In the genomic region with DNA sequence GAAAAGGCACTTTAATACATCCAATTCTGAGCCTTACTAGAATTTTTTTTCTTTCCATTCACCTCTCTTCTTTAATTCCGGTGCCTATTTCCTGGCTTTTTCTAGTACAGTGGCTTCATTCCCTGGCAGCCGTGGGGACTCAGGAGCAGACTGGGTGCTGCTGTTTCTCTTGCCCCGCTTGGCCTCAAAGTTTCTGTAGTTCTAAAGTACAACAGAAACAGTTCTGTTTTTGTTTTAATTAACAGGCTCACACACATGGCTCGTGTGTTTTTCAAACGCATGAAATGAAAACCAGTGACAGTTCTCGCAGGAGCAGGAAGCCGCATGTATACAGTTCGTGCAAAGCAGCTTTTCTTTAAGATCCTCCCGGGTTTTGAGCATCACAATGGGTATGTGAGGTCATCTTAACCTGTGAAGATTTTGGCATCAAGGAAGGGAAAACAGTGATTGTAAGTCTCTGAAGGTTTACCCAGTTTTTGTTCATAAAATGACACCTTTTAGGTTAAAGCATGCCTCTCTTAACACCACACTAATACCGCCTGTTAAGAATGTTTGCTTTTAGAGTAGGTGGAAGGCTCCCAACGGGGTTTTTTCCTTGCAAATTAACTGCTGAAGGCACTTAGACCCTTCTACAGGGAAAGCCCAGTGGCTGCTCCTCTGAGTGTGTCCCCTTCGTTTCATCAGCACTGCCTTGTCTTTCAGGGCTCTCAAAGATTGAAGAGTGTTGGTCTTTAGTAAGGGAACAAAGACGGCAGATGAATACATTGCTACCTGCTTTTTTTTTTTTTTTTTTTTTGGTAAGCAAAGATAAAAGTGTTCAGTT, we compare ENCODE assay signal across 14 cellular contexts. TPM values are rescaled to one million over a fixed set of nuclear protein-coding genes. Genes with fewer than 3 reads are reported as not detected.
DNase-seq lines count a peak whose midpoint lies in the region; ATAC-seq, FAIRE-seq and TF ChIP-seq lines count a peak whose summit lies in the region.
"Had no signal": no experiment of that assay in that cellular context is flagged by ENCODE, and none has a peak within 500 bp of the region (broad histone marks: within the 10 kb centered on the region; RNA-seq: fewer than 3 reads in every experiment).

No MANE protein-coding gene starts in this region.

- no peak for TF ChIP-seq EP300 in K562 (IDR thresholded peaks at IDR 0.05; ENCODE audit: low read length)

- DNase-seq in AG04450 (ENCODE audit: low read depth, low spot score) (no peak), K562 (ENCODE audit: extremely low read depth in 1 of 4, low spot score in 3 of 4) (no peak), nephron progenitor cell (no peak), pancreas (no peak), OCI-M1 (lab: John Stamatoyannopoulos, UW) (no peak), COLO668 (lab: John Stamatoyannopoulos, UW; ENCODE audit: unreplicated experiment) (no peak)
- DNase-seq: activated CD4-positive, alpha-beta memory T cell treated with anti-CD3 and anti-CD28 coated beads for 36 hours; CD8-positive, alpha-beta T cell; NCI-H1105; stimulated activated naive CD8-positive, alpha-beta T cell treated with anti-CD3 and anti-CD28 coated beads, Interleukin-15, Interleukin-2, amounts not matched to agents 100 U/mL and 50 U/mL, for 24 hours had no signal

- H3K4me1 ChIP-seq in HEK293 (ENCODE audit: control insufficient read depth, insufficient read depth, low read length) (peaks cover 25% of the 10 kb centered on the region), K562 (replicated peaks in 1 of 2; ENCODE audit: control insufficient read depth in 2 of 2, insufficient read depth in 2 of 2, low read length in 2 of 2) (peaks cover 11 to 27% of the 10 kb centered on the region in 2 experiments; a peak in 4 of 5 replicates), pancreas (peaks cover 0 to 10% (median 8%) of the 10 kb centered on the region in 3 donors)

- 39% methylated on average over 12 of the region's 13 CpGs for WGBS in K562 (ENCODE audit: insufficient coverage, low coverage, missing lambda C conversion rate)
- 63 to 70% methylated on average over 13 of the region's 13 CpGs for WGBS in pancreas, 2 donors

- POLR2A ChIA-PET in AG04450 (lab: Yijun Ruan, JAX) (interaction anchor here (0.5 to 0.8 kb wide), 2 partner anchors 12 to 76 kb away, joined by 3 read pairs; no protein-coding TSS in a partner anchor), HEK293 (lab: Yijun Ruan, JAX) (no interaction called here), K562 (lab: Yijun Ruan, JAX) (no interaction called here)

- no peak overlapping the region; the same call in 1 of the 2 replicates for H3K4me2 ChIP-seq in K562 (ENCODE audit: insufficient read depth, low read length)

- ATAC-seq in K562 (peak; percentile 27; the same call in 1 of the 3 replicates), pancreas (no peak), HG03432 (IDR thresholded peaks at IDR 0.05; ENCODE audit: unreplicated experiment) (no peak)
- ATAC-seq: CD8-positive, alpha-beta T cell; stimulated activated naive CD8-positive, alpha-beta T cell treated with anti-CD3 and anti-CD28 coated beads, Interleukin-15, Interleukin-2, amounts not matched to agents 100 U/mL and 50 U/mL, for 24 hours had no signal

- no TSS peak for BruUV-seq in K562 (replicated peaks; lab: Mats Ljungman, UMichigan)

- H3K9me3 ChIP-seq in AG04450 (ENCODE audit: control insufficient read depth, insufficient read depth, low read length) (peaks cover 7% of the 10 kb centered on the region; the same call in 1 of the 2 replicates), HEK293 (ENCODE audit: control insufficient read depth, insufficient read depth, low read depth, low read length) (no peaks in the 10 kb centered on the region), K562 (replicated peaks; ENCODE audit: control insufficient read depth, insufficient read depth, low read depth, low read length) (no peaks in the 10 kb centered on the region), pancreas (no peaks in the 10 kb centered on the region)
- H3K9me3 ChIP-seq: adrenal gland had no signal

- H3K27ac Mint-ChIP-seq in nephron progenitor cell = peak overlapping the region; percentile 84
- H3K27ac Mint-ChIP-seq: activated CD4-positive, alpha-beta memory T cell treated with anti-CD3 and anti-CD28 coated beads for 36 hours; CD8-positive, alpha-beta T cell had no signal

- intact Hi-C loops in K562 (cut with micrococcal nuclease) (no loop called here), pancreas (cut with DNase I) (no loop called here)

- peak overlapping the region; percentile 39; the same call in 1 of the 2 replicates for H2AFZ ChIP-seq in K562 (ENCODE audit: low read depth, low read length)

- no peaks in the 10 kb centered on the region for H4K20me1 ChIP-seq in K562 (replicated peaks; ENCODE audit: control insufficient read depth, insufficient read depth, low read length)

- in situ Hi-C loops in K562 (cut with MboI) = no loop called here

- H3K27ac ChIP-seq in AG04450 (ENCODE audit: low read depth, low read length) (no peak overlapping the region), HEK293 (ENCODE audit: extremely low read depth, low read depth, low read length) (peak overlapping the region; percentile 12; the same call in 1 of the 2 replicates), K562 (ENCODE audit: extremely low read depth, low read depth, low read length) (no peak overlapping the region), pancreas (no peak overlapping the region)
- H3K27ac ChIP-seq: adrenal gland had no signal

- H3K36me3 ChIP-seq in HEK293 (ENCODE audit: control insufficient read depth in 2 of 2, insufficient read depth in 1 of 2, low read length in 2 of 2) (peaks cover 0 to 10% of the 10 kb centered on the region in 2 experiments; a peak in 1 of 3 replicates), K562 (ENCODE audit: control insufficient read depth, insufficient read depth, low read length) (no peaks in the 10 kb centered on the region), pancreas (no peaks in the 10 kb centered on the region)
- H3K36me3 ChIP-seq: adrenal gland had no signal

- TF ChIP-seq POLR2A in K562 (conservative IDR thresholded peaks at IDR 0.05) = no peak

- no peaks in the 10 kb centered on the region for H3K9me3 Mint-ChIP-seq in nephron progenitor cell
- H3K9me3 Mint-ChIP-seq: activated CD4-positive, alpha-beta memory T cell treated with anti-CD3 and anti-CD28 coated beads for 36 hours; CD8-positive, alpha-beta T cell had no signal

- H3K36me3 Mint-ChIP-seq in nephron progenitor cell (ENCODE audit: low read depth) = peaks cover 32% of the 10 kb centered on the region
- H3K36me3 Mint-ChIP-seq: activated CD4-positive, alpha-beta memory T cell treated with anti-CD3 and anti-CD28 coated beads for 36 hours had no signal

- H3K27me3 ChIP-seq in AG04450 (ENCODE audit: control insufficient read depth, insufficient read depth, low read length) (no peaks in the 10 kb centered on the region), K562 (ENCODE audit: control insufficient read depth in 2 of 2, insufficient read depth in 2 of 2, low read length in 2 of 2) (no peaks in the 10 kb centered on the region), pancreas (peaks cover 0 to 7% (median 2%) of the 10 kb centered on the region in 4 donors)

- no peak for TF ChIP-seq RAD21 in K562 (CRISPR knock-in tag; conservative IDR thresholded peaks at IDR 0.05 in 1 of 2, IDR thresholded peaks at IDR 0.05 in 1 of 2)

- no peaks in the 10 kb centered on the region for H3K79me2 ChIP-seq in K562 (ENCODE audit: control insufficient read depth, insufficient read depth, low read length)

- TF ChIP-seq CTCF in AG04450 (IDR thresholded peaks at IDR 0.05; ENCODE audit: low read depth, low read length) (no peak), HEK293 (tag by site-specific recombination; IDR thresholded peaks at IDR 0.05) (no peak), K562 (IDR thresholded peaks at IDR 0.05 in 2 of 3, conservative IDR thresholded peaks at IDR 0.05 in 1 of 3; ENCODE audit: insufficient read depth in 2 of 3, low read depth in 1 of 3, low read length in 3 of 3) (no peak), nephron progenitor cell (IDR thresholded peaks at IDR 0.05) (no peak), pancreas (IDR thresholded peaks at IDR 0.05) (no peak)

- no peaks in the 10 kb centered on the region for H3K9me1 ChIP-seq in K562 (ENCODE audit: control insufficient read depth, insufficient read depth, low read length)

- no peak for FAIRE-seq in K562 (lab: Jason Lieb, UNC)
- FAIRE-seq in pancreas (lab: Jason Lieb, UNC) = no peak

- no peaks in the 10 kb centered on the region for H3K27me3 Mint-ChIP-seq in nephron progenitor cell (ENCODE audit: low read depth, poor library complexity)

- H3K4me3 Mint-ChIP-seq in nephron progenitor cell = no peak overlapping the region
- H3K4me3 Mint-ChIP-seq: activated CD4-positive, alpha-beta memory T cell treated with anti-CD3 and anti-CD28 coated beads for 36 hours; CD8-positive, alpha-beta T cell had no signal

- peaks cover 34% of the 10 kb centered on the region for H3K4me1 Mint-ChIP-seq in nephron progenitor cell

- H3K9ac ChIP-seq in K562 (ENCODE audit: insufficient read depth in 1 of 2, low read depth in 2 of 2, low read length in 2 of 2) = no peak overlapping the region

- H3K4me3 ChIP-seq in AG04450 (ENCODE audit: low read depth, low read length) (peak overlapping the region; percentile 88), HEK293 (ENCODE audit: low read depth, low read length) (no peak overlapping the region), K562 (no peak overlapping the region), pancreas (no peak overlapping the region)
- H3K4me3 ChIP-seq: adrenal gland, lung had no signal

- CTCF ChIA-PET in AG04450 (lab: Charles Lee) = interaction anchor here (1.3 kb wide), 1 partner anchor 179 kb away, joined by 4 read pairs; no protein-coding TSS in a partner anchor
- CTCF ChIA-PET in HEK293 (lab: Yijun Ruan, JAX) = no interaction called here
- CTCF ChIA-PET in K562 (lab: Yijun Ruan, JAX; ENCODE audit: low intra/inter-chr PET ratio) = no interaction called here

RNA-seq across cellular contexts. Expression of a gene that starts 5.8 kb away (rescaled TPM):
- polyA plus RNA-seq in AG04450 (2011; rRNA removed) (40.6 and 42.9 TPM in 2 replicates), K562 (2011; rRNA removed) (0.72 and 0.85 TPM in 2 replicates), K562 (2014; fragmentation: Illumina TruSeq; extraction: Trizol) (0.56 and 0.79 TPM in 2 replicates), K562 (2014; fragmentation: Nextera tagmentation; extraction: Ambion mirVana) (under 1 TPM; 0.11 to 0.18 TPM), K562 (2014; rRNA removed) (0.81 and 0.88 TPM in 2 replicates), pancreas (1 to 10 TPM in 1 of 2 donors, under 1 TPM in 1; 0.53 to 1.2 TPM)
- 58.1 and 58.4 TPM in 2 replicates for polyA minus RNA-seq in AG04450 (2011; rRNA and poly(A)+ RNA removed)
- 2.6 and 4.9 TPM in 2 replicates for total RNA-seq in K562 (2011; cell fraction: chromatin; rRNA removed; ENCODE audit: low replicate concordance)
- 7.0 and 7.5 TPM in 2 replicates for total RNA-seq in K562 (2011; cell fraction: nucleolus; rRNA removed)
- 4.4 and 4.5 TPM in 2 replicates for total RNA-seq in K562 (2011; cell fraction: nucleoplasm; rRNA removed)
- total RNA-seq in K562 (2014; rRNA removed) (0.91 and 1.6 TPM in 2 replicates), K562 (2014; rRNA removed; fragmentation: Illumina TruSeq; extraction: Trizol) (0.54 and 0.69 TPM in 2 replicates), K562 (2015; rRNA removed; fragmentation: Illumina TruSeq; extraction: Trizol) (0.54 and 0.57 TPM in 2 replicates), K562 (2021) (1.9 and 2.4 TPM in 2 replicates), pancreas (1 to 10 TPM in 3 of 6 donors, under 1 TPM in 3; 0.60 to 5.2 (median 1.5) TPM)
- polyA plus RNA-seq in K562 (2011; cell fraction: cytosol; rRNA removed) = 0.78 and 2.0 TPM in 2 replicates
- 1.1 and 2.1 TPM in 2 replicates for polyA plus RNA-seq in K562 (2011; cell fraction: nucleus; rRNA removed)
- polyA plus RNA-seq in K562 (2012) = 0.87 and 1.7 TPM in 2 replicates
- 1.3 and 1.8 TPM in 2 replicates for polyA minus RNA-seq in K562 (2011; rRNA and poly(A)+ RNA removed)
- polyA minus RNA-seq in K562 (2011; cell fraction: cytosol; rRNA and poly(A)+ RNA removed) = 2.7 and 2.8 TPM in 2 replicates
- 4.0 and 4.8 TPM in 2 replicates for polyA minus RNA-seq in K562 (2011; cell fraction: nucleus; rRNA and poly(A)+ RNA removed)

RNA-seq across cellular contexts. Expression of a gene that starts 33.6 kb away (rescaled TPM):
- polyA plus RNA-seq in AG04450 (2011; rRNA removed) (0.11 and 0.12 TPM in 2 replicates), K562 (2011; rRNA removed) (not detected in 2 replicates), K562 (2014; fragmentation: Illumina TruSeq; extraction: Trizol) (not detected in 2 replicates), K562 (2014; fragmentation: Nextera tagmentation; extraction: Ambion mirVana) (not detected), K562 (2014; rRNA removed) (not detected in 2 replicates), pancreas (under 1 TPM; 0.04 to 0.09 TPM)
- not detected in 2 replicates for polyA minus RNA-seq in AG04450 (2011; rRNA and poly(A)+ RNA removed)
- not detected in 2 replicates for total RNA-seq in K562 (2011; cell fraction: chromatin; rRNA removed; ENCODE audit: low replicate concordance)
- not detected in 2 replicates for total RNA-seq in K562 (2011; cell fraction: nucleolus; rRNA removed)
- not detected in 2 replicates for total RNA-seq in K562 (2011; cell fraction: nucleoplasm; rRNA removed)
- total RNA-seq in K562 (2014; rRNA removed) (not detected in 2 replicates), K562 (2014; rRNA removed; fragmentation: Illumina TruSeq; extraction: Trizol) (not detected in 2 replicates), K562 (2015; rRNA removed; fragmentation: Illumina TruSeq; extraction: Trizol) (not detected in 2 replicates), K562 (2021) (not detected in 2 replicates), pancreas (not detected)
- polyA plus RNA-seq in K562 (2011; cell fraction: cytosol; rRNA removed) = not detected in 2 replicates
- polyA plus RNA-seq in K562 (2011; cell fraction: nucleus; rRNA removed) = not detected in 2 replicates
- polyA plus RNA-seq in K562 (2012) = not detected in 2 replicates
- polyA minus RNA-seq in K562 (2011; rRNA and poly(A)+ RNA removed) = not detected in 2 replicates
- polyA minus RNA-seq in K562 (2011; cell fraction: cytosol; rRNA and poly(A)+ RNA removed) = not detected in 2 replicates
- not detected in 2 replicates for polyA minus RNA-seq in K562 (2011; cell fraction: nucleus; rRNA and poly(A)+ RNA removed)
- total RNA-seq: activated CD4-positive, alpha-beta memory T cell treated with anti-CD3 and anti-CD28 coated beads for 36 hours; adrenal gland; CD8-positive, alpha-beta T cell had no signal

Comparison
In these comparisons a context has a peak if more than half of its experiments do, and no peak if none do; other contexts are left out.
1. RNA of a gene that starts 5.8 kb away (polyA plus RNA-seq): 40.6 to 42.9 TPM in AG04450; 0.53 to 1.2 TPM in pancreas and 0.11 to 2.1 TPM in K562; every median in the first group is over 10 times any median in the second.